ENCODE assay signal across 8 cellular contexts in genomic region chr7:143380646-143381426, GRCh38. TPM values are rescaled to one million over a fixed set of nuclear protein-coding genes. Genes with fewer than 3 reads are reported as not detected.
DNase-seq lines count a peak whose midpoint lies in the region; ATAC-seq and TF ChIP-seq lines count a peak whose summit lies in the region.

ZYX (plus strand) TSS chr7:143381345; CDS start chr7:143381572, 227 bp downstream.

- H3K4me2 ChIP-seq in smooth muscle cell = peak within 1 kb of the TSS; percentile 85

- H3K36me3 ChIP-seq in WERI-Rb-1 = no peaks in the 10 kb centered on the region
- no peaks in the 10 kb centered on the region for H3K36me3 ChIP-seq in breast epithelium
- H3K36me3 ChIP-seq in iPS-20b (ENCODE audit: insufficient read depth, low read depth, low read length) = peaks cover 37% of the 10 kb centered on the region
- H3K36me3 ChIP-seq in smooth muscle cell (ENCODE audit: low read depth) = no peaks in the 10 kb centered on the region

- peak; percentile 83 for ATAC-seq in HG03039 (IDR thresholded peaks at IDR 0.05; ENCODE audit: unreplicated experiment)

- no peak for TF ChIP-seq CTCF in WERI-Rb-1 (IDR thresholded peaks at IDR 0.05; ENCODE audit: low read depth, low read length)
- no peak for TF ChIP-seq CTCF in breast epithelium (IDR thresholded peaks at IDR 0.05)
- no peak for TF ChIP-seq CTCF in smooth muscle cell (IDR thresholded peaks at IDR 0.05; ENCODE audit: borderline replicate concordance, insufficient read depth, poor library complexity, severe bottlenecking)

- peaks cover 62% of the 10 kb centered on the region for H3K79me2 ChIP-seq in smooth muscle cell (ENCODE audit: low read depth)

- H3K4me3 ChIP-seq in WERI-Rb-1 (ENCODE audit: low read depth, low read length) (peak within 1 kb of the TSS; percentile 88), breast epithelium (peak within 1 kb of the TSS; percentile 87 to 95 (median 94)), iPS-20b (ENCODE audit: low read length) (peak within 1 kb of the TSS; percentile 93), smooth muscle cell (peak within 1 kb of the TSS; percentile 100)

- H3K9me3 ChIP-seq in WERI-Rb-1 (ENCODE audit: severe bottlenecking) (no peaks in the 10 kb centered on the region), breast epithelium (no peaks in the 10 kb centered on the region), iPS-20b (ENCODE audit: insufficient read depth, low read depth, low read length) (no peaks in the 10 kb centered on the region), smooth muscle cell (replicated peaks; ENCODE audit: low read depth) (no peaks in the 10 kb centered on the region)

- H3K4me1 ChIP-seq in breast epithelium (peaks cover 8 to 9% of the 10 kb centered on the region in 2 donors), iPS-20b (ENCODE audit: insufficient read depth, low read length) (peaks cover 19% of the 10 kb centered on the region), smooth muscle cell (ENCODE audit: low read depth) (peaks cover 38% of the 10 kb centered on the region)

- TF ChIP-seq POLR2A in breast epithelium (IDR thresholded peaks at IDR 0.05) = peak; percentile 28

- peak within 1 kb of the TSS; percentile 64 for H3K27ac ChIP-seq in WERI-Rb-1
- peak within 1 kb of the TSS; percentile 98 to 100 for H3K27ac ChIP-seq in breast epithelium
- peak within 1 kb of the TSS; percentile 96 for H3K27ac ChIP-seq in iPS-20b (ENCODE audit: low read length)
- peak within 1 kb of the TSS; percentile 97 for H3K27ac ChIP-seq in smooth muscle cell (ENCODE audit: low read depth)

- H3K9ac ChIP-seq in iPS-20b (ENCODE audit: low read depth, low read length) = peak within 1 kb of the TSS; percentile 99
- peak within 1 kb of the TSS; percentile 96 for H3K9ac ChIP-seq in smooth muscle cell (ENCODE audit: low read depth)

- WGBS in smooth muscle cell (ENCODE audit: low lambda C conversion rate) = under 1% methylated on average over 25 of the region's 72 CpGs

- H4K20me1 ChIP-seq in smooth muscle cell (ENCODE audit: low read depth) = peaks cover 45% of the 10 kb centered on the region

- H3K27me3 ChIP-seq in WERI-Rb-1 (ENCODE audit: insufficient read depth, low read depth, severe bottlenecking) (no peaks in the 10 kb centered on the region), breast epithelium (no peaks in the 10 kb centered on the region), iPS-20b (ENCODE audit: insufficient read depth, low read length) (no peaks in the 10 kb centered on the region), smooth muscle cell (ENCODE audit: low read depth) (no peaks in the 10 kb centered on the region)

- no peak within 1 kb of the TSS for H2AFZ ChIP-seq in smooth muscle cell (ENCODE audit: low read depth)

- DNase-seq in NCI-H1436 (lab: John Stamatoyannopoulos, UW) (peak; percentile 45), NCI-H1436 treated with DMSO at 0.1 percent for 48 hours (lab: John Stamatoyannopoulos, UW) (no peak), NCI-H2171 (lab: John Stamatoyannopoulos, UW) (peak; percentile 77), WERI-Rb-1 (peak; percentile 93), breast epithelium (ENCODE audit: low spot score in 2 of 2) (peak; percentile 93 to 95), smooth muscle cell (lab: John Stamatoyannopoulos, UW; ENCODE audit: unreplicated experiment) (peak; percentile 99)

- H3F3A ChIP-seq in smooth muscle cell (ENCODE audit: low read depth) = peaks cover 30% of the 10 kb centered on the region

- intact Hi-C loops in breast epithelium (cut with DNase I; ENCODE audit: low total_unique reads) = loop anchor here (5.0 kb wide), 1 partner anchor 106 kb away; no protein-coding TSS in a partner anchor

RNA-seq across cellular contexts. Expression of gene ZYX, which starts in this region (rescaled TPM):
- total RNA-seq in breast epithelium = 10 to 100 TPM; 60.2 to 61.0 (median 60.4) TPM
- 52.2 and 71.1 TPM in 2 replicates for total RNA-seq in smooth muscle cell
- 322 and 354 TPM in 2 replicates for polyA plus RNA-seq in smooth muscle cell
